In the genomic region with DNA sequence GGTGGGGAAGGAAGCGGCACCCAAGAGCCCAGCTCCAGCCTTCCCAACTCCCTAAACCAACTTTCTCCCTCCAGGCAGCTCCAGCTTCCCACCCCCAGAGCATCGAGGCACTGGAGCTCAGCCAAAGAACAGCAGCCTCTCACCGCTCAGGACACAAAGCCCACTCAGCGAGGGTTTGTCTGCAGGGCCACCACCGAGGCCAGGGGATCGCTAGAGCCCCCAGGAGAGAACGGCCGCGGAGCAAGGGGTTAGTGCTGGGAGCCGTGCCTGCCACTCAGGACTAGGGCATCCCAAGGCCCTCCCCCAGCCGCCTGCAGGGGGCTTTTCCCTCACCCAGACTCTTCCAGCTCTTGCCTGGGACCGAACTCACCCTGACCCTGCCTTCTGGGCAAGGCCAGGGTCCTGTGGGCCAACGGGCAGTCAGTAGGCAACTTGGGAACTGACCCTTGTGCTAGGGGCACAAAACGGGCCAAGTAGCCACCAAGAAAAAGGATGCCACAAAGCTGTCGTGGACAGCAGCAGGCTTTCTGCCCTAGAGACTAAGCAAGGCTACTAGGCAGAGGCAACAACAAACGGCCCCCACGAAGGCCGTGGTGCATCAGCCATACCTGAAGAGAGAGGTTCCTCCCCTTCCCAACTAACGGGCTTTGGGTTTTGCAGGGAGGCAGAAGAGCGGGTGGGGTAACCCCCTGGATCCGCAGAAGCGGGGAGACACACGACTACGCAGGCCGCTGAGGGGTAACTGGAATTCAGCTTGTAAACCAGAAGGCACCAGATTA, we compare ENCODE assay signal across 8 cellular contexts. TPM values are rescaled to one million over a fixed set of nuclear protein-coding genes. Genes with fewer than 3 reads are reported as not detected.
DNase-seq lines count a peak whose midpoint lies in the region; ATAC-seq, FAIRE-seq and TF ChIP-seq lines count a peak whose summit lies in the region.

No MANE protein-coding gene starts in this region.

- peak overlapping the region; percentile 87 to 100 (median 100) for H3K4me3 Mint-ChIP-seq in naive B cell

- H3K14ac ChIP-seq in IMR-90 (replicated peaks; ENCODE audit: low read depth, low read length), result peak overlapping the region; percentile 31; the same call in 1 of the 2 replicates

- no peak overlapping the region for H4K5ac ChIP-seq in IMR-90 (ENCODE audit: low read depth, low read length)

- intact Hi-C loops in IMR-90 (cut with micrococcal nuclease), result no loop called here

- no peak overlapping the region for H4K8ac ChIP-seq in IMR-90 (ENCODE audit: low read depth in 2 of 2, low read length in 2 of 2)

- TF ChIP-seq RAD21 in IMR-90 (IDR thresholded peaks at IDR 0.05; ENCODE audit: low read length), result no peak

- H2BK20ac ChIP-seq in IMR-90 (ENCODE audit: low read depth, low read length), result no peak overlapping the region

- ATAC-seq in IMR-90 (ENCODE audit: low read depth) (no peak), naive B cell (ENCODE audit: low read depth in 2 of 2) (no peak), GM21528 (IDR thresholded peaks at IDR 0.05; ENCODE audit: low FRiP score, unreplicated experiment) (no peak)

- peak overlapping the region; percentile 77 to 98 (median 93) for H3K27ac Mint-ChIP-seq in naive B cell

- H3K56ac ChIP-seq in IMR-90 (ENCODE audit: extremely low read depth, insufficient read depth, low read length), result no peak overlapping the region

- peaks cover 12% of the 10 kb centered on the region; the same call in 1 of the 2 replicates for H3K9me1 ChIP-seq in IMR-90 (ENCODE audit: insufficient read depth, low read length)

- H3K4ac ChIP-seq in IMR-90 (ENCODE audit: low read depth, low read length), result peak overlapping the region; percentile 3; the same call in 1 of the 2 replicates

- H3K27ac ChIP-seq in IMR-90 (ENCODE audit: insufficient read depth, low read length), result peak overlapping the region; percentile 100

- DNase-seq in AG10803 (ENCODE audit: low read depth) (no peak), IMR-90 (no peak), bronchial epithelial cell (ENCODE audit: low read depth) (no peak), naive B cell (no peak), NCI-H1417 treated with DMSO at 0.1 percent for 48 hours (lab: John Stamatoyannopoulos, UW) (no peak)
- DNase-seq in stimulated activated CD4-positive, alpha-beta T cell treated with anti-CD3 and anti-CD28 coated beads, Interleukin-12 subunit alpha, Interleukin-12 subunit beta, amount 100 ng/mL, for 4 hours, result no peak
- DNase-seq in stimulated activated CD4-positive, alpha-beta T cell treated with anti-CD3 and anti-CD28 coated beads, Interleukin-4, amount 100 ng/mL, for 24 hours, result no peak

- H3K4me1 ChIP-seq in IMR-90 (ENCODE audit: control insufficient read depth, insufficient read depth, low read length), result peaks cover 22% of the 10 kb centered on the region

- BruUV-seq in IMR-90 (replicated peaks; lab: Mats Ljungman, UMichigan), result no TSS peak

- H3K27me3 ChIP-seq in IMR-90 (ENCODE audit: control insufficient read depth, insufficient read depth, low read length), result no peaks in the 10 kb centered on the region
- H3K27me3 ChIP-seq in bronchial epithelial cell (ENCODE audit: control insufficient read depth, insufficient read depth, low read length), result no peaks in the 10 kb centered on the region

- dilution Hi-C loops in IMR-90 (cut with HindIII; ENCODE audit: low sequenced_read_pairs, unreplicated experiment), result no loop called here

- no peak overlapping the region; the same call in none of the 2 replicates for H2AK5ac ChIP-seq in IMR-90 (ENCODE audit: low read depth, low read length)

- TF ChIP-seq POLR2A in IMR-90 (IDR thresholded peaks at IDR 0.05; ENCODE audit: low read depth, low read length), result no peak

- no peak overlapping the region for H3K18ac ChIP-seq in IMR-90 (ENCODE audit: low read depth, low read length)

- TF ChIP-seq CTCF in AG10803 (conservative IDR thresholded peaks at IDR 0.05; ENCODE audit: low read length) (no peak), IMR-90 (conservative IDR thresholded peaks at IDR 0.05; ENCODE audit: low read depth, low read length) (no peak), bronchial epithelial cell (IDR thresholded peaks at IDR 0.05; ENCODE audit: insufficient read depth, low read length, severe bottlenecking) (no peak)

- H3K4me1 Mint-ChIP-seq in naive B cell, result peaks cover 38 to 66% (median 50%) of the 10 kb centered on the region in 3 donors

- POLR2A ChIA-PET in IMR-90 (lab: Charles Lee; ENCODE audit: unreplicated experiment), result no interaction called here

- peak overlapping the region; percentile 60 for H2BK5ac ChIP-seq in IMR-90 (ENCODE audit: low read depth, low read length, poor library complexity, severe bottlenecking)

- H3K23ac ChIP-seq in IMR-90 (ENCODE audit: low read depth, low read length), result peak overlapping the region; percentile 65

- CTCF ChIA-PET in IMR-90 (lab: Yijun Ruan, JAX), result no interaction called here

- no peak for FAIRE-seq in bronchial epithelial cell (lab: Jason Lieb, UNC)

- peak overlapping the region; percentile 81 for H2AK9ac ChIP-seq in IMR-90 (replicated peaks; ENCODE audit: low read depth, low read length, poor library complexity)

- no peaks in the 10 kb centered on the region for H3K27me3 Mint-ChIP-seq in naive B cell

- WGBS in IMR-90 (ENCODE audit: extremely low coverage in 2 of 2, insufficient read length in 1 of 2), 2 experiments, result 33% methylated on average over 8 of the region's 25 CpGs; no CpG with 5 or more reads in 1 of the 2 experiments

- peak overlapping the region; percentile 60; the same call in 1 of the 2 replicates for H4K91ac ChIP-seq in IMR-90 (ENCODE audit: insufficient read depth, low read depth, low read length)

- peaks cover 65% of the 10 kb centered on the region for H4K20me1 ChIP-seq in IMR-90 (ENCODE audit: insufficient read depth, low read length)

- no peak overlapping the region for H2BK15ac ChIP-seq in IMR-90 (ENCODE audit: low read depth, low read length)

- H3K4me2 ChIP-seq in IMR-90 (ENCODE audit: low read depth, low read length), result peak overlapping the region; percentile 81

- in situ Hi-C loops in IMR-90 (cut with MboI; ENCODE audit: low sequenced_read_pairs), result loop anchor here (10.0 kb wide), 1 partner anchor 205 kb away; a partner anchor contains a TSS

- peaks cover 4 to 7% of the 10 kb centered on the region in 2 donors for H3K36me3 Mint-ChIP-seq in naive B cell

- peak overlapping the region; percentile 93 for H3K9ac ChIP-seq in IMR-90 (ENCODE audit: low read depth, low read length)

- no peak overlapping the region for H2BK120ac ChIP-seq in IMR-90 (ENCODE audit: low read depth, low read length)

- H3K4me3 ChIP-seq in AG10803 (ENCODE audit: low read length) (peak overlapping the region; percentile 89), IMR-90 (ENCODE audit: insufficient read depth, low read depth, low read length) (peak overlapping the region; percentile 96), bronchial epithelial cell (ENCODE audit: low read depth, low read length) (peak overlapping the region; percentile 80)

- no peaks in the 10 kb centered on the region for H3K9me3 ChIP-seq in IMR-90 (ENCODE audit: control insufficient read depth, insufficient read depth, low read length)

- H3K36me3 ChIP-seq in IMR-90 (ENCODE audit: control insufficient read depth, insufficient read depth, low read length) (peaks cover under 1% of the 10 kb centered on the region; the same call in 1 of the 2 replicates), bronchial epithelial cell (ENCODE audit: control insufficient read depth, insufficient read depth, low read length) (peaks cover 2% of the 10 kb centered on the region)

- H3K9me3 Mint-ChIP-seq in naive B cell, result no peaks in the 10 kb centered on the region

- H3K79me1 ChIP-seq in IMR-90 (ENCODE audit: low read depth in 1 of 2, low read length in 2 of 2), result peaks cover 8 to 27% of the 10 kb centered on the region in 2 experiments; a peak in 2 of 4 replicates

- H2AFZ ChIP-seq in IMR-90 (replicated peaks; ENCODE audit: low read length, poor library complexity), result peak overlapping the region; percentile 14

TF ChIP-seq in IMR-90, 13 proteins besides CTCF, POLR2A, EP300 and RAD21 (continues in another document):
- no peak for TF ChIP-seq CHD1 (IDR thresholded peaks at IDR 0.05; ENCODE audit: low read depth, low read length)
- TF ChIP-seq MXI1 (IDR thresholded peaks at IDR 0.05; ENCODE audit: borderline replicate concordance, low read depth, low read length), result no peak
- TF ChIP-seq SMC3 (IDR thresholded peaks at IDR 0.05; ENCODE audit: low read depth, low read length), result no peak

RNA-seq across cellular contexts. Expression of a gene that starts 2.3 kb away (rescaled TPM):
- total RNA-seq in IMR-90 (2012; rRNA removed), result 3.2 and 4.4 TPM in 2 replicates
- polyA plus RNA-seq in IMR-90 (2012; rRNA removed), result 17.6 and 19.0 TPM in 2 replicates
- polyA plus RNA-seq in IMR-90 (2012; cell fraction: cytosol; rRNA removed), result 12.9 and 16.8 TPM in 2 replicates
- polyA plus RNA-seq in IMR-90 (2012; cell fraction: nucleus; rRNA removed; ENCODE audit: low replicate concordance), result 21.4 and 46.2 TPM in 2 replicates
- 5.5 and 7.3 TPM in 2 replicates for total RNA-seq in bronchial epithelial cell
- polyA plus RNA-seq in naive B cell (ENCODE audit: low read depth in 6 of 6), result 10 to 100 TPM in 1 of 6 donors, 1 to 10 TPM in 4, under 1 TPM in 1; 0.22 to 14.0 (median 5.8) TPM

RNA-seq across cellular contexts. Expression of a gene that starts 3.2 kb away (rescaled TPM):
- total RNA-seq in IMR-90 (2012; rRNA removed) (2.8 and 3.4 TPM in 2 replicates), bronchial epithelial cell (4.0 and 5.3 TPM in 2 replicates)
- polyA plus RNA-seq in IMR-90 (2012; rRNA removed) (6.2 and 6.3 TPM in 2 replicates), naive B cell (ENCODE audit: low read depth in 6 of 6) (10 to 100 TPM in 2 of 6 donors, 1 to 10 TPM in 4; 5.0 to 13.6 (median 8.1) TPM)
- polyA plus RNA-seq in IMR-90 (2012; cell fraction: cytosol; rRNA removed), result 4.8 and 12.1 TPM in 2 replicates
- polyA plus RNA-seq in IMR-90 (2012; cell fraction: nucleus; rRNA removed; ENCODE audit: low replicate concordance), result 3.3 and 9.5 TPM in 2 replicates

RNA-seq across cellular contexts. Expression of a gene that starts 24.9 kb away (rescaled TPM):
- 0.18 TPM in 1 of 2 replicates, not detected in the other for total RNA-seq in IMR-90 (2012; rRNA removed)
- 0.10 and 0.15 TPM in 2 replicates for polyA plus RNA-seq in IMR-90 (2012; rRNA removed)
- 0.13 TPM in 1 of 2 replicates, not detected in the other for polyA plus RNA-seq in IMR-90 (2012; cell fraction: cytosol; rRNA removed)
- polyA plus RNA-seq in IMR-90 (2012; cell fraction: nucleus; rRNA removed; ENCODE audit: low replicate concordance), result 0.35 and 0.52 TPM in 2 replicates
- 5.5 and 10.3 TPM in 2 replicates for total RNA-seq in bronchial epithelial cell
- 1 to 10 TPM in 4 of 6 donors, under 1 TPM in 2; 0.68 to 3.8 (median 1.7) TPM for polyA plus RNA-seq in naive B cell (ENCODE audit: low read depth in 6 of 6)

RNA-seq across cellular contexts. Expression of a gene that starts 34.5 kb away (rescaled TPM):
- total RNA-seq in IMR-90 (2012; rRNA removed) (98.6 and 118 TPM in 2 replicates), bronchial epithelial cell (56.9 and 66.8 TPM in 2 replicates)
- polyA plus RNA-seq in IMR-90 (2012; rRNA removed) (150 and 172 TPM in 2 replicates), naive B cell (ENCODE audit: low read depth in 6 of 6) (10 to 100 TPM; 52.6 to 98.7 (median 61.0) TPM)
- polyA plus RNA-seq in IMR-90 (2012; cell fraction: cytosol; rRNA removed), result 86.7 and 192 TPM in 2 replicates
- polyA plus RNA-seq in IMR-90 (2012; cell fraction: nucleus; rRNA removed; ENCODE audit: low replicate concordance), result 176 and 320 TPM in 2 replicates

RNA-seq across cellular contexts. Expression of a gene that starts 43.2 kb away (rescaled TPM):
- total RNA-seq in IMR-90 (2012; rRNA removed), result 0.18 and 0.28 TPM in 2 replicates
- polyA plus RNA-seq in IMR-90 (2012; rRNA removed), result 0.72 and 0.79 TPM in 2 replicates
- polyA plus RNA-seq in IMR-90 (2012; cell fraction: cytosol; rRNA removed), result 0.11 and 0.22 TPM in 2 replicates
- 3.0 and 7.9 TPM in 2 replicates for polyA plus RNA-seq in IMR-90 (2012; cell fraction: nucleus; rRNA removed; ENCODE audit: low replicate concordance)
- total RNA-seq in bronchial epithelial cell, result 0.77 and 0.79 TPM in 2 replicates
- 100 to 1,000 TPM in 2 of 6 donors, 10 to 100 TPM in 4; 71.5 to 147 (median 83.5) TPM for polyA plus RNA-seq in naive B cell (ENCODE audit: low read depth in 6 of 6)
